ENCODE assay signal across 23 cellular contexts in the genomic region with DNA sequence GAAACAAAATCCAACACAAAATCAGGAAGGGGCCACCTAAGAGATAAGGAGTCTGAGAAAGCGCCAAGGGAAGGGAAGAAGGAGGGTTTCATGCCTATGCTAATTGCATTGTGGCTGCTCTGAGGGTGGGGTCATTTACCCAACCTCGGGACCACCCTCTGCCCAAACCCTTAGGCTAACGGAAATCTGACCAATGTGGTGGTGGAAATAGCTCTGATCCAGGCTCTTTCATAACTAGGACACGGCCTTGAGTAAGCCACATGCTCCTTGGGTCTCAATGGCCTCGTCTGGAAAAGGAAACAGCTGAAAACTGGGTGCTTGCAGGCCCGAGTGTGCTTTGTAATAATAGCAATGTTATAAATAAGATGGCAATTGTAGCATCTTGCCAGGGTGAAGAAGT. TPM values are rescaled to one million over a fixed set of nuclear protein-coding genes. Genes with fewer than 3 reads are reported as not detected.
DNase-seq lines count a peak whose midpoint lies in the region; ATAC-seq, FAIRE-seq and TF ChIP-seq lines count a peak whose summit lies in the region.
"Had no signal": no experiment of that assay in that cellular context is flagged by ENCODE, and none has a peak within 500 bp of the region (broad histone marks: within the 10 kb centered on the region; RNA-seq: fewer than 3 reads in every experiment).

No MANE protein-coding gene starts in this region.

- no peaks in the 10 kb centered on the region for H4K20me1 ChIP-seq in H1 (replicated peaks in 1 of 2; ENCODE audit: control insufficient read depth in 1 of 2, insufficient read depth in 2 of 2, low read length in 2 of 2)

- no peak overlapping the region for H4K5ac ChIP-seq in H1 (ENCODE audit: insufficient read length, low read depth, low read length)

- no peak overlapping the region for H2BK15ac ChIP-seq in H1 (ENCODE audit: low read length)

- H3K4ac ChIP-seq in H1 (replicated peaks; ENCODE audit: insufficient read length, low read depth, low read length) = no peak overlapping the region

- H4K91ac ChIP-seq in H1 (replicated peaks; ENCODE audit: insufficient read length, low read length) = no peak overlapping the region

- peaks cover 0 to 35% (median 0%) of the 10 kb centered on the region in 9 donors for H3K4me1 ChIP-seq in heart right ventricle
- peaks cover 0 to 8% (median 2%) of the 10 kb centered on the region in 4 experiments; a peak in 5 of 7 replicates for H3K4me1 ChIP-seq in H1 (replicated peaks in 1 of 4; ENCODE audit: control insufficient read depth in 3 of 4, insufficient read depth in 4 of 4, low read length in 3 of 4)
- H3K4me1 ChIP-seq in spleen = peaks cover 0 to 38% (median 7%) of the 10 kb centered on the region in 6 donors
- H3K4me1 ChIP-seq: A549 had no signal

- H3K79me1 ChIP-seq in H1 (ENCODE audit: low read depth, low read length) = no peaks in the 10 kb centered on the region

- no peak overlapping the region for H3K14ac ChIP-seq in H1 (ENCODE audit: insufficient read length)

- POLR2A ChIA-PET in H1 (lab: Charles Lee; ENCODE audit: partially characterized antibody) = no interaction called here

- TF ChIP-seq EP300 in H1 (IDR thresholded peaks at IDR 0.05; ENCODE audit: borderline replicate concordance in 1 of 2, low read depth in 2 of 2, low read length in 2 of 2) = no peak

- H3K27me3 ChIP-seq in heart right ventricle (no peaks in the 10 kb centered on the region), H1 (replicated peaks in 1 of 4; ENCODE audit: control insufficient read depth in 3 of 4, extremely low read depth in 1 of 4, insufficient read depth in 3 of 4, low read length in 3 of 4) (no peaks in the 10 kb centered on the region), spleen (replicated peaks in 1 of 7) (no peaks in the 10 kb centered on the region)
- H3K27me3 ChIP-seq: upper lobe of left lung had no signal

- H3K27ac ChIP-seq in heart right ventricle (peak overlapping the region in 5 of 10 donors; percentile 24 to 62 (median 41)), H1 (ENCODE audit: low read depth, low read length) (no peak overlapping the region), spleen (peak overlapping the region in 5 of 8 donors; percentile 25 to 56 (median 43))
- H3K27ac ChIP-seq: A549, RWPE1 had no signal

- H3K23ac ChIP-seq in H1 (ENCODE audit: insufficient read length) = no peak overlapping the region

- 53 to 71% methylated on average over 6 of the region's 6 CpGs for WGBS in heart right ventricle, 2 donors
- WGBS in H1 (ENCODE audit: extremely low coverage in 1 of 2, insufficient coverage in 1 of 2, insufficient read length in 1 of 2, insufficient replicate concordance in 2 of 2, low coverage in 1 of 2, low lambda C conversion rate in 2 of 2, missing lambda C conversion rate in 1 of 2), 2 experiments = 73% methylated on average over 6 of the region's 6 CpGs; no CpG with 5 or more reads in 1 of the 2 experiments
- WGBS in spleen, 5 donors = 27 to 56% (median 45%) methylated on average over 6 of the region's 6 CpGs

- H3K9ac ChIP-seq in H1 (replicated peaks in 1 of 4; ENCODE audit: extremely low read depth in 1 of 4, low read depth in 3 of 4, low read length in 3 of 4) = no peak overlapping the region

- no peak overlapping the region for H2BK120ac ChIP-seq in H1 (replicated peaks; ENCODE audit: low read depth, low read length)

- H3K56ac ChIP-seq in H1 (replicated peaks; ENCODE audit: insufficient read length, low read depth, low read length) = no peak overlapping the region

- H2AK5ac ChIP-seq in H1 (ENCODE audit: low read depth, low read length) = no peak overlapping the region

- H3K36me3 ChIP-seq in heart right ventricle (no peaks in the 10 kb centered on the region), H1 (ENCODE audit: control insufficient read depth in 2 of 4, insufficient read depth in 4 of 4, low read length in 3 of 4) (no peaks in the 10 kb centered on the region), spleen (no peaks in the 10 kb centered on the region)
- H3K36me3 ChIP-seq: upper lobe of left lung had no signal

- intact Hi-C loops in heart right ventricle (cut with DNase I) (loop anchor here in 1 of 10 donors (2.0 kb wide), 1 partner anchor 14 kb away; no protein-coding TSS in a partner anchor), Right ventricle myocardium superior (cut with DNase I) (no loop called here), spleen (cut with DNase I; ENCODE audit: low total_unique reads) (no loop called here)

- no peak for TF ChIP-seq RAD21 in H1 (IDR thresholded peaks at IDR 0.05 in 1 of 2, conservative IDR thresholded peaks at IDR 0.05 in 1 of 2; ENCODE audit: low read depth in 2 of 2, low read length in 2 of 2)

- H3K79me2 ChIP-seq in H1 (ENCODE audit: control insufficient read depth in 1 of 2, insufficient read depth in 2 of 2, low read length in 2 of 2) = no peaks in the 10 kb centered on the region

- ATAC-seq in heart right ventricle (peak in 7 of 8 donors; percentile 22 to 72 (median 47)), Right ventricle myocardium superior (ENCODE audit: poor library complexity) (no peak), HG02759 (IDR thresholded peaks at IDR 0.05; ENCODE audit: unreplicated experiment) (no peak)
- ATAC-seq: A549; activated CD4-positive, alpha-beta T cell treated with anti-CD3 and anti-CD28 coated beads for 36 hours; activated CD8-positive, alpha-beta memory T cell treated with anti-CD3 and anti-CD28 coated beads, Interleukin-2, amount 10 ng/mL, durations not matched to agents 7 days and 5 days; esophagus mucosa; GM23338 had no signal

- no peak overlapping the region for H3K18ac ChIP-seq in H1 (ENCODE audit: extremely low read depth, low read length)

- no peak overlapping the region for H2BK12ac ChIP-seq in H1 (ENCODE audit: low read depth, low read length)

- DNase-seq in heart right ventricle = no peak
- no peak for DNase-seq in Right ventricle myocardium superior
- peak; percentile 95 for DNase-seq in NOMO-1 treated with dmso at 0.1 percent for 144 hours (lab: John Stamatoyannopoulos, UW; ENCODE audit: unreplicated experiment)
- no peak for DNase-seq in H1 (ENCODE audit: low read depth in 1 of 2, low spot score in 2 of 2)
- DNase-seq in spleen = no peak
- no peak for DNase-seq in GM19238 (ENCODE audit: insufficient read length, low spot score)
- no peak for DNase-seq in GOT3 (lab: John Stamatoyannopoulos, UW)
- DNase-seq: activated CD4-positive, alpha-beta T cell treated with anti-CD3 and anti-CD28 coated beads for 36 hours; activated CD8-positive, alpha-beta memory T cell treated with anti-CD3 and anti-CD28 coated beads, Interleukin-2, amount 10 ng/mL, durations not matched to agents 7 days and 5 days; activated naive CD8-positive, alpha-beta T cell treated with anti-CD3 and anti-CD28 coated beads for 36 hours; effector CD8-positive, alpha-beta T cell; kidney; mammary epithelial cell; NCI-H510A; stimulated activated CD8-positive, alpha-beta memory T cell treated with anti-CD3 and anti-CD28 coated beads, Interleukin-4, amount 100 ng/mL, for 48 hours; SW 1271; upper lobe of left lung had no signal

- H4K8ac ChIP-seq in H1 (ENCODE audit: extremely low read depth, insufficient read depth, low read length) = no peak overlapping the region

- no peak for FAIRE-seq in H1 (lab: Jason Lieb, UNC)
- FAIRE-seq: A549, frontal cortex, kidney had no signal

- TF ChIP-seq CTCF in heart right ventricle (IDR thresholded peaks at IDR 0.05) = no peak
- TF ChIP-seq CTCF in H1 (IDR thresholded peaks at IDR 0.05; ENCODE audit: control extremely low read depth in 1 of 3, insufficient read depth in 1 of 3, low read depth in 1 of 3, low read length in 3 of 3) = no peak
- no peak for TF ChIP-seq CTCF in spleen (IDR thresholded peaks at IDR 0.05 in 8 of 11, conservative IDR thresholded peaks at IDR 0.05 in 3 of 11)

- H3K23me2 ChIP-seq in H1 (ENCODE audit: low read depth, low read length) = no peaks in the 10 kb centered on the region

- no peak overlapping the region for H3K4me3 ChIP-seq in heart right ventricle
- H3K4me3 ChIP-seq in H1 (ENCODE audit: extremely low read depth in 1 of 4, insufficient read depth in 2 of 4, low read depth in 3 of 4, low read length in 4 of 4) = no peak overlapping the region
- no peak overlapping the region for H3K4me3 ChIP-seq in spleen
- H3K4me3 ChIP-seq: A549, GM23338, upper lobe of left lung had no signal

- no peak overlapping the region for H2BK20ac ChIP-seq in H1 (ENCODE audit: low read length)

- no peak overlapping the region for H2BK5ac ChIP-seq in H1 (ENCODE audit: low read depth, low read length)

- H3K9me3 ChIP-seq in heart right ventricle = no peaks in the 10 kb centered on the region
- no peaks in the 10 kb centered on the region for H3K9me3 ChIP-seq in H1 (ENCODE audit: insufficient read depth in 2 of 2, low read depth in 1 of 2, low read length in 1 of 2)
- H3K9me3 ChIP-seq in spleen = no peaks in the 10 kb centered on the region
- H3K9me3 ChIP-seq: A549, upper lobe of left lung had no signal

- no peak overlapping the region for H3K4me2 ChIP-seq in H1 (ENCODE audit: insufficient read depth in 1 of 2, low read depth in 2 of 2, low read length in 2 of 2)
- H3K4me2 ChIP-seq: A549, GM23338 had no signal

- TF ChIP-seq POLR2A in H1 (IDR thresholded peaks at IDR 0.05; ENCODE audit: control extremely low read depth in 1 of 2, low read depth in 2 of 2, low read length in 2 of 2) (no peak), spleen (IDR thresholded peaks at IDR 0.05) (no peak)

- CTCF ChIA-PET in H1 (lab: Charles Lee; ENCODE audit: partially characterized antibody) = interaction anchor here (0.6 to 1.2 kb wide), 5 partner anchors 8 to 68 kb away, joined by 3 to 6 read pairs (median 4); no protein-coding TSS in a partner anchor

- H2AFZ ChIP-seq in H1 (ENCODE audit: low read length) = peak overlapping the region; percentile 56
- H2AFZ ChIP-seq: GM23338 had no signal

RNA-seq across cellular contexts. Expression of a gene that starts 14.9 kb away (rescaled TPM):
- total RNA-seq in heart right ventricle (100 to 1,000 TPM in 1 of 10 donors, 10 to 100 TPM in 9; 30.0 to 156 (median 51.8) TPM), Right ventricle myocardium superior (37.5 TPM), spleen (1,000 to 10,000 TPM in 1 of 7 donors, 100 to 1,000 TPM in 6; 402 to 1,009 (median 539) TPM)
- polyA plus RNA-seq in heart right ventricle (10 to 100 TPM; 23.1 to 99.2 TPM), H1 (2011; rRNA removed) (0.06 TPM in 1 of 2 replicates, not detected in the other), spleen (100 to 1,000 TPM; 123 to 239 (median 183) TPM)
- total RNA-seq in H1 (2021; fragmentation: NEBNext Ultra II Directional; extraction: Animal tissue kit (Norgen Biotek cat#: 25700)) = not detected in 2 replicates
- polyA plus RNA-seq in H1 (2011; cell fraction: cytosol; rRNA removed) = 0.10 TPM
- polyA plus RNA-seq in H1 (2011; cell fraction: nucleus; rRNA removed) = not detected
- 0.18 TPM in 1 of 4 replicates, not detected in the others for polyA plus RNA-seq in H1 (2012, experiment 1 of 2)
- polyA plus RNA-seq in H1 (2012, experiment 2 of 2) = not detected
- polyA plus RNA-seq in H1 (2013, experiment 1 of 2) = not detected
- polyA plus RNA-seq in H1 (2013, experiment 2 of 2) = 0.04 TPM
- not detected in 2 replicates for polyA minus RNA-seq in H1 (2011; rRNA and poly(A)+ RNA removed)
- polyA minus RNA-seq in H1 (2011; cell fraction: cytosol; rRNA and poly(A)+ RNA removed) = not detected
- polyA minus RNA-seq in H1 (2011; cell fraction: nucleus; rRNA and poly(A)+ RNA removed) = not detected
- total RNA-seq: GM23338 had no signal
- polyA plus RNA-seq: GM23338 had no signal

RNA-seq across cellular contexts. Expression of a gene that starts 51.0 kb away (rescaled TPM):
- total RNA-seq in heart right ventricle = 10 to 100 TPM; 30.0 to 43.8 (median 35.2) TPM
- polyA plus RNA-seq in heart right ventricle = 10 to 100 TPM; 15.9 to 20.0 TPM
- 34.8 TPM for total RNA-seq in Right ventricle myocardium superior
- 44.8 and 49.6 TPM in 2 replicates for total RNA-seq in H1 (2021; fragmentation: NEBNext Ultra II Directional; extraction: Animal tissue kit (Norgen Biotek cat#: 25700))
- polyA plus RNA-seq in H1 (2011; rRNA removed) = 3.9 and 10.7 TPM in 2 replicates
- polyA plus RNA-seq in H1 (2011; cell fraction: cytosol; rRNA removed) = 11.8 TPM
- polyA plus RNA-seq in H1 (2011; cell fraction: nucleus; rRNA removed) = 1.4 TPM
- polyA plus RNA-seq in H1 (2012, experiment 1 of 2) = 14.0 to 34.0 TPM (median 16.1 TPM) in 4 replicates
- polyA plus RNA-seq in H1 (2012, experiment 2 of 2) = 4.1 TPM
- polyA plus RNA-seq in H1 (2013, experiment 1 of 2) = 27.0 TPM
- 27.4 TPM for polyA plus RNA-seq in H1 (2013, experiment 2 of 2)
- polyA minus RNA-seq in H1 (2011; rRNA and poly(A)+ RNA removed) = 6.6 and 7.0 TPM in 2 replicates
- 6.5 TPM for polyA minus RNA-seq in H1 (2011; cell fraction: cytosol; rRNA and poly(A)+ RNA removed)
- 6.1 TPM for polyA minus RNA-seq in H1 (2011; cell fraction: nucleus; rRNA and poly(A)+ RNA removed)
- total RNA-seq in spleen = 10 to 100 TPM; 25.1 to 53.0 (median 40.6) TPM
- polyA plus RNA-seq in spleen = 10 to 100 TPM; 17.8 to 28.6 (median 21.3) TPM

Comparison
In these comparisons a context has a peak if more than half of its experiments do, and no peak if none do; other contexts are left out.
1. ATAC-seq: peak in heart right ventricle (7 of 8); none in Right ventricle myocardium superior (single experiment) and HG02759 (single experiment).
2. RNA of a gene that starts 14.9 kb away (total RNA-seq): 402 to 1,009 TPM in spleen, 30.0 to 156 TPM in heart right ventricle and 37.5 TPM in Right ventricle myocardium superior (single experiment); not detected in H1; every median in the first group is over 10 times any median in the second.